Comparison of ENCODE assay signal across 13 cellular contexts in the genomic region with DNA sequence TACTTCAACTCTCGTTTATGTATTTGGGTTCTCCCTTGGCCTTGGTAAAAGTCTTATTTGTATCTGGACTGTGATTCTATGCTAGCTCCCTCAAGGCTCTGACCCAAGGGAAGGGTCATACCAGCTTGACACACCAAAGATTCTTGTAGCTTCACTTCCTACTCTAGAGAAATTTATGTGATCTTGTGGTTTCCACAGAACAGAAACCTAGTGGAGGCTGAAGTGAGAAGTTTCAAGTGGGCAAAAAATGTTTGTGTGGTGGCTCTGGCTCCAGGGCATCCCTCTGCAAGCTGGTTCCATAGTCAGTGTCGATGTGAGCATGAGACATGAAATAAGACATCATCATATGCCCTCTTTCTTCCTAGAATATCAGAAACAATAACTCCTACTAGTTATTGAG. TPM values are rescaled to one million over a fixed set of nuclear protein-coding genes. Genes with fewer than 3 reads are reported as not detected.
DNase-seq lines count a peak whose midpoint lies in the region; ATAC-seq, FAIRE-seq and TF ChIP-seq lines count a peak whose summit lies in the region.
"Had no signal": no experiment of that assay in that cellular context is flagged by ENCODE, and none has a peak within 500 bp of the region (broad histone marks: within the 10 kb centered on the region; RNA-seq: fewer than 3 reads in every experiment).

No MANE protein-coding gene starts in this region.

- no peak overlapping the region for H3K4me3 Mint-ChIP-seq in stimulated activated memory B cell treated with anti-CD40 and anti-IgM and Interleukin-4, amounts not matched to agents 10 μg/mL and 1 μg/mL and 100 μg/mL, for 72 hours
- H3K4me3 Mint-ChIP-seq: activated CD4-positive, alpha-beta T cell treated with anti-CD3 and anti-CD28 coated beads for 36 hours; neural crest cell; stimulated activated naive CD8-positive, alpha-beta T cell treated with anti-CD3 and anti-CD28 coated beads, Interleukin-15, Interleukin-2, amounts not matched to agents 100 ng/mL and 50 ng/mL, for 24 hours had no signal

- H3K27me3 ChIP-seq in spleen (replicated peaks in 1 of 7) = no peaks in the 10 kb centered on the region

- intact Hi-C loops in spleen (cut with DNase I; ENCODE audit: low total_unique reads) = no loop called here

- H3K36me3 Mint-ChIP-seq in stimulated activated memory B cell treated with anti-CD40 and anti-IgM and Interleukin-4, amounts not matched to agents 10 μg/mL and 1 μg/mL and 100 μg/mL, for 72 hours = no peaks in the 10 kb centered on the region

- no peak for TF ChIP-seq CTCF in spleen (IDR thresholded peaks at IDR 0.05 in 8 of 11, conservative IDR thresholded peaks at IDR 0.05 in 3 of 11)

- H3K36me3 ChIP-seq in spleen = no peaks in the 10 kb centered on the region

- no peaks in the 10 kb centered on the region for H3K9me3 Mint-ChIP-seq in stimulated activated memory B cell treated with anti-CD40 and anti-IgM and Interleukin-4, amounts not matched to agents 10 μg/mL and 1 μg/mL and 100 μg/mL, for 72 hours
- H3K9me3 Mint-ChIP-seq: neural crest cell; stimulated activated naive CD8-positive, alpha-beta T cell treated with anti-CD3 and anti-CD28 coated beads, Interleukin-15, Interleukin-2, amounts not matched to agents 100 ng/mL and 50 ng/mL, for 24 hours had no signal

- H3K27ac ChIP-seq in spleen = no peak overlapping the region

- DNase-seq in GM19239 (ENCODE audit: insufficient read length, low spot score) (peak; percentile 21), HUDEP-2 (lab: John Stamatoyannopoulos, UW; ENCODE audit: unreplicated experiment in 76 of 76) (no peak), spleen (no peak)
- no peak for DNase-seq in stimulated activated CD4-positive, alpha-beta T cell treated with anti-CD3 and anti-CD28 coated beads, Interleukin-1b, Interleukin-23, amount 100 ng/mL, for 48 hours
- DNase-seq: activated CD4-positive, alpha-beta T cell treated with anti-CD3 and anti-CD28 coated beads for 36 hours; activated effector memory CD4-positive, alpha-beta T cell treated with anti-CD3 and anti-CD28 coated beads, Interleukin-2, amount 50 U/mL, for 16 hours; DMS153; left colon had no signal

- ATAC-seq in HG02571 (IDR thresholded peaks at IDR 0.05; ENCODE audit: unreplicated experiment) (peak; percentile 63), HG03280 (IDR thresholded peaks at IDR 0.05; ENCODE audit: unreplicated experiment) (peak; percentile 67)
- peak; percentile 81 for ATAC-seq in stimulated activated memory B cell treated with anti-CD40 and anti-IgM and Interleukin-4, amounts not matched to agents 10 μg/mL and 1 μg/mL and 100 μg/mL, for 72 hours
- ATAC-seq: activated CD4-positive, alpha-beta T cell treated with anti-CD3 and anti-CD28 coated beads for 36 hours; left colon had no signal

- FAIRE-seq in GM19239 (lab: Jason Lieb, UNC) = peak; percentile 91

- H3K27me3 Mint-ChIP-seq in stimulated activated memory B cell treated with anti-CD40 and anti-IgM and Interleukin-4, amounts not matched to agents 10 μg/mL and 1 μg/mL and 100 μg/mL, for 72 hours = peaks cover 22% of the 10 kb centered on the region

- H3K4me1 Mint-ChIP-seq in stimulated activated memory B cell treated with anti-CD40 and anti-IgM and Interleukin-4, amounts not matched to agents 10 μg/mL and 1 μg/mL and 100 μg/mL, for 72 hours = peaks cover 8% of the 10 kb centered on the region
- H3K4me1 Mint-ChIP-seq: activated CD4-positive, alpha-beta T cell treated with anti-CD3 and anti-CD28 coated beads for 36 hours; neural crest cell had no signal

- H3K4me3 ChIP-seq in spleen = no peak overlapping the region

- H3K9me3 ChIP-seq in spleen = no peaks in the 10 kb centered on the region

- H3K4me1 ChIP-seq in spleen = peaks cover 3 to 23% (median 5%) of the 10 kb centered on the region in 6 donors

- WGBS in spleen, 5 donors = 42 to 66% (median 51%) methylated on average over 2 of the region's 2 CpGs

- no peak for TF ChIP-seq POLR2A in spleen (IDR thresholded peaks at IDR 0.05)

- H3K27ac Mint-ChIP-seq in stimulated activated memory B cell treated with anti-CD40 and anti-IgM and Interleukin-4, amounts not matched to agents 10 μg/mL and 1 μg/mL and 100 μg/mL, for 72 hours = no peak overlapping the region
- H3K27ac Mint-ChIP-seq: activated CD4-positive, alpha-beta T cell treated with anti-CD3 and anti-CD28 coated beads for 36 hours; stimulated activated naive CD8-positive, alpha-beta T cell treated with anti-CD3 and anti-CD28 coated beads, Interleukin-15, Interleukin-2, amounts not matched to agents 100 ng/mL and 50 ng/mL, for 24 hours had no signal

RNA-seq across cellular contexts. Expression of a gene that starts 48.1 kb away (rescaled TPM):
- 10 to 100 TPM; 22.1 to 40.4 (median 30.4) TPM for total RNA-seq in spleen
- 1 to 10 TPM; 3.3 to 6.6 (median 4.6) TPM for polyA plus RNA-seq in spleen
